11 cellular contexts compared by ENCODE assay signal in the genomic region with DNA sequence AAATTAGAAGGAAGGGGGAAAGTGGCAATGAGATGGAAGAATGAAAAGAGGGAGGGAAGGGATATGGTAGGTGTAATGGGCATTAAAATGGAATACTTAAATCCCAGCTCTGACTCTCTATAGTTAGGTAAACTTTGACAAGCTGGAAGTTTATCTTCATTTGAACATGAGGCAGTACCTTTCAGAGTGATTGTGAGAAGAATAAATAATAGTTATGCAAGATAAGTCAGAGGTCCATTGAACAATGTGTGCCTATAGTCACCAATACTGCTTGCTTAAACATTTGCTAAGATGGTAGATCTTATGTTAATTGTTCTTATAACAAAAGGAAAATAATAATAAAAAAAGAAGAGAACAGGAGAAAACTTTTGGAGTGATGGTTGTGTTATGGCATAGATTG.
"Had no signal": no experiment of that assay in that cellular context is flagged by ENCODE, and none has a peak within 500 bp of the region (broad histone marks: within the 10 kb centered on the region; RNA-seq: fewer than 3 reads in every experiment).

No MANE protein-coding gene starts in this region.

- ATAC-seq: GM23338, HCT116 had no signal

- FAIRE-seq: H1, H54 had no signal

- H3K9ac ChIP-seq: GM23248 had no signal

- H3K36me3 ChIP-seq: HAP-1 had no signal

- DNase-seq: GM23248, GOT3, H7, H9, HCEC 1CT, HFFc6 had no signal

- H3K9me3 ChIP-seq: HAP-1 had no signal

- H3K4me2 ChIP-seq: GM23338 had no signal

- H3K4me1 ChIP-seq: HAP-1 had no signal

- H3K27ac ChIP-seq: GM23248 had no signal

- H3K4me3 ChIP-seq: GM23248, GM23338, HAP-1 had no signal

- H2AFZ ChIP-seq: GM23248, GM23338 had no signal
